8 cellular contexts compared by ENCODE assay signal in genomic region chr3:161371441-161372320, GRCh38. TPM values are rescaled to one million over a fixed set of nuclear protein-coding genes. Genes with fewer than 3 reads are reported as not detected.
DNase-seq lines count a peak whose midpoint lies in the region; ATAC-seq and TF ChIP-seq lines count a peak whose summit lies in the region.

A gene with protein sequence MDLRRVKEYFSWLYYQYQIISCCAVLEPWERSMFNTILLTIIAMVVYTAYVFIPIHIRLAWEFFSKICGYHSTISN (minus strand): TSS chr3:161371517. CDS start chr3:161346323, 25,194 bp downstream.

- TF ChIP-seq CTCF in fibroblast of pulmonary artery (IDR thresholded peaks at IDR 0.05; ENCODE audit: low read length, missing control alignments) (no peak), nephron (IDR thresholded peaks at IDR 0.05; ENCODE audit: unreplicated experiment in 3 of 3) (peak in 1 of 3 experiments; percentile 13), type B pancreatic cell (conservative IDR thresholded peaks at IDR 0.05) (peak; percentile 44)

- peak; percentile 82 for DNase-seq in SIG-M5 treated with dmso at 0.1 percent for 504 hours (lab: John Stamatoyannopoulos, UW; ENCODE audit: unreplicated experiment)
- DNase-seq in SIG-M5 (lab: John Stamatoyannopoulos, UW): no peak
- DNase-seq in NCI-H774 (lab: John Stamatoyannopoulos, UW): peak; percentile 58
- peak; percentile 9 to 24 for DNase-seq in activated T-helper 1 cell treated with anti-CD3 and anti-CD28 coated beads, Interleukin-2, amount 50 U/mL, for 16 hours (ENCODE audit: low read depth in 1 of 2, low spot score in 1 of 2)
- no peak for DNase-seq in fibroblast of pulmonary artery (ENCODE audit: low read depth)
- peak; percentile 75 for DNase-seq in type B pancreatic cell (ENCODE audit: extremely low spot score, unreplicated experiment)

- H3K4me3 ChIP-seq in fibroblast of pulmonary artery (replicated peaks; ENCODE audit: low read depth, low read length): peak within 1 kb of the TSS; percentile 45

- no peaks in the 10 kb centered on the region for H3K9me3 Mint-ChIP-seq in nephron
- H3K9me3 Mint-ChIP-seq in type B pancreatic cell: no peaks in the 10 kb centered on the region

- H3K36me3 Mint-ChIP-seq in nephron (ENCODE audit: low read depth) (no peaks in the 10 kb centered on the region), type B pancreatic cell (no peaks in the 10 kb centered on the region)

- H3K27ac Mint-ChIP-seq in nephron (peak within 1 kb of the TSS in 1 of 3 experiments; percentile 9), type B pancreatic cell (peak within 1 kb of the TSS; percentile 92)

- H3K4me3 Mint-ChIP-seq in nephron (peak within 1 kb of the TSS; percentile 87 to 88 (median 87)), type B pancreatic cell (peak within 1 kb of the TSS; percentile 93)

- peaks cover 87% of the 10 kb centered on the region for H3K27me3 Mint-ChIP-seq in nephron (ENCODE audit: low read depth)
- peaks cover 41% of the 10 kb centered on the region for H3K27me3 Mint-ChIP-seq in type B pancreatic cell

- peak; percentile 53 for ATAC-seq in HG03066 (IDR thresholded peaks at IDR 0.05; ENCODE audit: low read depth, unreplicated experiment)

- H3K4me1 Mint-ChIP-seq in nephron (peaks cover 10% of the 10 kb centered on the region), type B pancreatic cell (ENCODE audit: unreplicated experiment) (peaks cover 19% of the 10 kb centered on the region)

RNA-seq across cellular contexts. Expression of the gene that starts here (rescaled TPM):
- total RNA-seq in type B pancreatic cell (ENCODE audit: low replicate concordance): 28.8 and 69.1 TPM in 2 replicates

Comparison
In these comparisons a context has a peak if more than half of its experiments do, and no peak if none do; other contexts are left out.
1. DNase-seq: peak in SIG-M5 treated with dmso at 0.1 percent for 504 hours (single experiment), NCI-H774 (single experiment), activated T-helper 1 cell treated with anti-CD3 and anti-CD28 coated beads, Interleukin-2, amount 50 U/mL, for 16 hours (2 of 2) and type B pancreatic cell (single experiment); none in SIG-M5 (single experiment) and fibroblast of pulmonary artery (single experiment).